Comparison of ENCODE assay signal across 20 cellular contexts in the genomic region with DNA sequence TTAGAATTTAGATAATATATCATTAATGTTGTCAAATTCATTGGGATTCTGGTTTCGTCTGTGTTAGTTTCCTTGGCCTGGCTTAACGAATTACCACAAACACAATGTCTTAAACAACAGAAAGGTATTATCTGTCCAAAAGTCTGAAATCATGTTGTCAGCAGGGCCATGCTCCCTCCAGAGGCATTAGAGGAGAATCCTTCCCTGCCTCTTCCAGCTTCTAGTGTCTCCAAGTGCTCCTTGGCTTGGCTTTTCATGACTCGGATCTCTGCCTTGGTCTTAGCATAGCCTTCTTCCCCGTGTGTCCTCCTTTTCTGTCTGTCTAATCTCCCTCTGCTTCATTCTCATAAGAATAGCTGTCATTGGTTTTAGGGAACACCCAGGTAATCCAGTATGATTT.
"Had no signal": no experiment of that assay in that cellular context is flagged by ENCODE, and none has a peak within 500 bp of the region (broad histone marks: within the 10 kb centered on the region; RNA-seq: fewer than 3 reads in every experiment).

No MANE protein-coding gene starts in this region.

- H3K36me3 ChIP-seq: thoracic aorta, upper lobe of left lung had no signal

- H3K4me1 Mint-ChIP-seq: activated B cell treated with CpG ODN at 0.5 μM for 24 hours; activated CD4-positive, alpha-beta memory T cell treated with anti-CD3 and anti-CD28 coated beads, Interleukin-2, amount 10 ng/mL, durations not matched to agents 7 days and 5 days; activated naive CD8-positive, alpha-beta T cell treated with anti-CD3 and anti-CD28 coated beads for 36 hours; activated T-helper 17 cell treated with anti-CD3 and anti-CD28 coated beads, Interleukin-2, amount 50 U/mL, for 72 hours; memory B cell; naive thymus-derived CD4-positive, alpha-beta T cell; stimulated activated naive B cell treated with anti-CD40 and anti-IgM and Interleukin-4, amounts not matched to agents 10 μg/mL and 1 μg/mL and 100 μg/mL, for 72 hours had no signal

- H3K27ac Mint-ChIP-seq: activated B cell treated with CpG ODN at 0.5 μM for 24 hours; activated CD4-positive, alpha-beta memory T cell treated with anti-CD3 and anti-CD28 coated beads, Interleukin-2, amount 10 ng/mL, durations not matched to agents 7 days and 5 days; activated naive CD8-positive, alpha-beta T cell treated with anti-CD3 and anti-CD28 coated beads for 36 hours; activated T-helper 17 cell treated with anti-CD3 and anti-CD28 coated beads, Interleukin-2, amount 50 U/mL, for 72 hours; memory B cell; naive thymus-derived CD4-positive, alpha-beta T cell; stimulated activated naive B cell treated with anti-CD40 and anti-IgM and Interleukin-4, amounts not matched to agents 10 μg/mL and 1 μg/mL and 100 μg/mL, for 72 hours; T-helper 2 cell treated with Interferon-gamma antibody and Interleukin-4, amounts not matched to agents 5 μg/mL and 100 μg/mL, for 36 hours had no signal

- ATAC-seq: activated T-helper 17 cell treated with anti-CD3 and anti-CD28 coated beads, Interleukin-2, amount 50 U/mL, for 72 hours; left ventricle myocardium superior; naive thymus-derived CD4-positive, alpha-beta T cell; stimulated activated naive B cell treated with anti-CD40 and anti-IgM and Interleukin-4, amounts not matched to agents 10 μg/mL and 1 μg/mL and 100 μg/mL, for 72 hours had no signal

- H3K4me1 ChIP-seq: upper lobe of left lung had no signal

- H3K4me3 ChIP-seq: thoracic aorta, upper lobe of left lung had no signal

- H3K27ac ChIP-seq: thoracic aorta, upper lobe of left lung had no signal

- H3K9me3 ChIP-seq: thoracic aorta, upper lobe of left lung had no signal

- H3K27me3 ChIP-seq: upper lobe of left lung had no signal

- H3K4me3 Mint-ChIP-seq: activated B cell treated with CpG ODN at 0.5 μM for 24 hours; activated CD4-positive, alpha-beta memory T cell treated with anti-CD3 and anti-CD28 coated beads, Interleukin-2, amount 10 ng/mL, durations not matched to agents 7 days and 5 days; activated naive CD8-positive, alpha-beta T cell treated with anti-CD3 and anti-CD28 coated beads for 36 hours; activated T-helper 17 cell treated with anti-CD3 and anti-CD28 coated beads, Interleukin-2, amount 50 U/mL, for 72 hours; memory B cell; naive thymus-derived CD4-positive, alpha-beta T cell; stimulated activated naive B cell treated with anti-CD40 and anti-IgM and Interleukin-4, amounts not matched to agents 10 μg/mL and 1 μg/mL and 100 μg/mL, for 72 hours; T-helper 2 cell treated with Interferon-gamma antibody and Interleukin-4, amounts not matched to agents 5 μg/mL and 100 μg/mL, for 36 hours had no signal

- H3K36me3 Mint-ChIP-seq: activated naive CD8-positive, alpha-beta T cell treated with anti-CD3 and anti-CD28 coated beads for 36 hours; memory B cell; naive thymus-derived CD4-positive, alpha-beta T cell; stimulated activated naive B cell treated with anti-CD40 and anti-IgM and Interleukin-4, amounts not matched to agents 10 μg/mL and 1 μg/mL and 100 μg/mL, for 72 hours had no signal

- H3K9me3 Mint-ChIP-seq: activated CD4-positive, alpha-beta memory T cell treated with anti-CD3 and anti-CD28 coated beads, Interleukin-2, amount 10 ng/mL, durations not matched to agents 7 days and 5 days; activated naive CD8-positive, alpha-beta T cell treated with anti-CD3 and anti-CD28 coated beads for 36 hours; memory B cell; stimulated activated naive B cell treated with anti-CD40 and anti-IgM and Interleukin-4, amounts not matched to agents 10 μg/mL and 1 μg/mL and 100 μg/mL, for 72 hours; T-helper 2 cell treated with Interferon-gamma antibody and Interleukin-4, amounts not matched to agents 5 μg/mL and 100 μg/mL, for 36 hours had no signal

- H3K27me3 Mint-ChIP-seq: activated B cell treated with CpG ODN at 0.5 μM for 24 hours; activated CD4-positive, alpha-beta memory T cell treated with anti-CD3 and anti-CD28 coated beads, Interleukin-2, amount 10 ng/mL, durations not matched to agents 7 days and 5 days; activated naive CD8-positive, alpha-beta T cell treated with anti-CD3 and anti-CD28 coated beads for 36 hours; activated T-helper 17 cell treated with anti-CD3 and anti-CD28 coated beads, Interleukin-2, amount 50 U/mL, for 72 hours; memory B cell; naive thymus-derived CD4-positive, alpha-beta T cell; stimulated activated naive B cell treated with anti-CD40 and anti-IgM and Interleukin-4, amounts not matched to agents 10 μg/mL and 1 μg/mL and 100 μg/mL, for 72 hours had no signal

- DNase-seq: activated B cell treated with CpG ODN at 0.5 μM for 24 hours; activated CD4-positive, alpha-beta memory T cell treated with anti-CD3 and anti-CD28 coated beads, Interleukin-2, amount 10 ng/mL, durations not matched to agents 7 days and 5 days; activated CD4-positive, alpha-beta T cell treated with anti-CD3 and anti-CD28 coated beads for 4 hours; activated naive CD4-positive, alpha-beta T cell; activated naive CD8-positive, alpha-beta T cell treated with anti-CD3 and anti-CD28 coated beads for 36 hours; activated T-cell treated with anti-CD3 and anti-CD28 coated beads, Interleukin-2, amount 50 U/mL, for 1 hour; amniotic stem cell; effector CD4-positive, alpha-beta T cell; foreskin melanocyte; glutamatergic neuron; hippocampal formation; left ventricle myocardium superior; naive thymus-derived CD4-positive, alpha-beta T cell; retina; stimulated activated naive B cell treated with anti-CD40 and anti-IgM and Interleukin-4, amounts not matched to agents 10 μg/mL and 1 μg/mL and 100 μg/mL, for 72 hours; upper lobe of left lung had no signal
